In the genomic region with DNA sequence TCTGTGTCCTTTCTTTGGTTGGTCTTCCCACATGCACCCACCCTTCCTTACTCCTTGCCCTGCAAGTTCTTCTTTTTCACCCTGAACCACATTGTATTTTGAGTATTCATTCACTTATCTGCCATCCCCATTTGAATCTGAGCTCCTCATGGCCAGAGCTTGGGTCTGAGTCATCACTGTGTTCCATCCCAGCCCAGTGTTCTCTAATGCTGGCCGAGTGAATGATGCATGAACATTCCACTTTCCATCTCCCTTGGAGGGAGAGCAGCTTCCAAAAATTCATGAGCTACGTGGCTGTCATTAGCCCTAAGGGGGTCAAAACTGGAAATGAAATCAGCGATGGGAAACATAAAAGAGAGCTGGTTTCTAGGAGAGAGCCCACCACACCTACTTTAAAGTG, we compare ENCODE assay signal across 16 cellular contexts.
A peak's percentile ranks its signal among the peaks of the same experiment; 100 is the strongest.
DNase-seq lines count a peak whose midpoint lies in the region; ATAC-seq and TF ChIP-seq lines count a peak whose summit lies in the region.
"Had no signal": no experiment of that assay in that cellular context is flagged by ENCODE, and none has a peak within 500 bp of the region (broad histone marks: within the 10 kb centered on the region; RNA-seq: fewer than 3 reads in every experiment).

No MANE protein-coding gene starts in this region.

- H2AK5ac ChIP-seq in H9 (ENCODE audit: insufficient read length, low read length): no peak overlapping the region

- H2AFZ ChIP-seq in ACC112 (ENCODE audit: low read length, unreplicated experiment) (no peak overlapping the region), H9 (ENCODE audit: low read length) (no peak overlapping the region)

- peak overlapping the region; percentile 40 for H4K8ac ChIP-seq in H9 (replicated peaks; ENCODE audit: insufficient read length, low read depth, low read length)

- no peaks in the 10 kb centered on the region for H3K9me3 ChIP-seq in H9 (ENCODE audit: control insufficient read depth, low read depth, low read length)
- no peaks in the 10 kb centered on the region for H3K9me3 ChIP-seq in gastroesophageal sphincter
- H3K9me3 ChIP-seq: HAP-1, testis had no signal

- no peak overlapping the region for H2BK120ac ChIP-seq in H9 (ENCODE audit: low read depth, low read length, poor library complexity, severe bottlenecking)

- H3K56ac ChIP-seq in H9 (ENCODE audit: insufficient read length, low read depth, low read length): no peak overlapping the region

- H3K18ac ChIP-seq in H9 (ENCODE audit: insufficient read length, low read depth, low read length): no peak overlapping the region

- no peak overlapping the region for H3K14ac ChIP-seq in H9 (ENCODE audit: insufficient read depth, low read length)

- H3K9me3 Mint-ChIP-seq in H9: no peaks in the 10 kb centered on the region; a peak in 1 of 5 replicates
- no peaks in the 10 kb centered on the region for H3K9me3 Mint-ChIP-seq in natural killer cell
- H3K9me3 Mint-ChIP-seq in glutamatergic neuron (ENCODE audit: unreplicated experiment): peaks cover 1% of the 10 kb centered on the region
- H3K9me3 Mint-ChIP-seq: central memory CD8-positive, alpha-beta T cell had no signal

- H3K27me3 ChIP-seq in ACC112 (ENCODE audit: insufficient read depth, low read length): no peaks in the 10 kb centered on the region
- H3K27me3 ChIP-seq in H9 (ENCODE audit: insufficient read depth, low read length): no peaks in the 10 kb centered on the region
- H3K27me3 ChIP-seq in gastroesophageal sphincter: no peaks in the 10 kb centered on the region
- H3K27me3 ChIP-seq: testis had no signal

- H4K5ac ChIP-seq in H9 (ENCODE audit: insufficient read length, low read depth, low read length): no peak overlapping the region

- H4K20me1 ChIP-seq in H9 (ENCODE audit: control insufficient read depth, insufficient read depth, insufficient read length): no peaks in the 10 kb centered on the region

- H3T11ph ChIP-seq in H9 (ENCODE audit: low read length): no peak overlapping the region

- H3K79me2 ChIP-seq in ACC112 (ENCODE audit: control insufficient read depth, insufficient read depth, low read length, unreplicated experiment) (no peaks in the 10 kb centered on the region), H9 (ENCODE audit: insufficient read depth, low read length) (no peaks in the 10 kb centered on the region)

- no CpG with 5 or more reads among the region's 3 CpGs for WGBS in H9 (ENCODE audit: extremely low coverage, insufficient read length, low lambda C conversion rate)
- whole genome bisulfite sequencing in gastroesophageal sphincter (ENCODE audit: low coverage in 1 of 2), 2 donors: 79% methylated on average over 2 of the region's 3 CpGs; no CpG with 5 or more reads in 1 of the 2 donors

- TF ChIP-seq POLR2A in gastroesophageal sphincter (IDR thresholded peaks at IDR 0.05): no peak

- no peak overlapping the region for H3K4me2 ChIP-seq in H9 (ENCODE audit: insufficient read depth, insufficient read length, low read length)

- no peak for TF ChIP-seq EP300 in gastroesophageal sphincter (IDR thresholded peaks at IDR 0.05)

- H3K27ac ChIP-seq in ACC112 (ENCODE audit: low read depth, low read length) (peak overlapping the region; percentile 25; the same call in 1 of the 2 replicates), H9 (ENCODE audit: insufficient read length, low read depth, low read length) (no peak overlapping the region), gastroesophageal sphincter (no peak overlapping the region)
- H3K27ac ChIP-seq: testis had no signal

- H3K4ac ChIP-seq in H9 (ENCODE audit: low read depth, low read length): no peak overlapping the region

- H3K4me1 ChIP-seq in ACC112 (ENCODE audit: control insufficient read depth, insufficient read depth, low read length, unreplicated experiment) (peaks cover 9% of the 10 kb centered on the region), H9 (ENCODE audit: insufficient read depth, low read length) (no peaks in the 10 kb centered on the region), gastroesophageal sphincter (peaks cover 0 to 17% (median 0%) of the 10 kb centered on the region in 3 donors)
- H3K4me1 ChIP-seq: HAP-1, testis had no signal

- H3K4me3 ChIP-seq in ACC112 (ENCODE audit: low read depth, low read length): no peak overlapping the region
- H3K4me3 ChIP-seq in gastroesophageal sphincter: no peak overlapping the region
- H3K4me3 ChIP-seq: HAP-1, testis had no signal

- no peak overlapping the region for H3K23ac ChIP-seq in H9 (ENCODE audit: insufficient read length, low read depth, low read length)

- no peak overlapping the region for H4K91ac ChIP-seq in H9 (ENCODE audit: insufficient read length, low read depth, low read length)

- H2BK5ac ChIP-seq in H9 (ENCODE audit: insufficient read length, low read length): no peak overlapping the region

- H3K36me3 ChIP-seq in ACC112 (ENCODE audit: insufficient read depth, low read length): no peaks in the 10 kb centered on the region
- H3K36me3 ChIP-seq in gastroesophageal sphincter: no peaks in the 10 kb centered on the region
- H3K36me3 ChIP-seq: HAP-1 had no signal

- intact Hi-C loops in natural killer cell (cut with micrococcal nuclease): no loop called here

- no peak overlapping the region for H2BK12ac ChIP-seq in H9 (ENCODE audit: insufficient read length, low read depth, low read length)

- no peak overlapping the region for H2BK20ac ChIP-seq in H9 (ENCODE audit: low read depth, low read length, poor library complexity, severe bottlenecking)

- H3K4me3 Mint-ChIP-seq in H9: no peak overlapping the region
- no peak overlapping the region for H3K4me3 Mint-ChIP-seq in natural killer cell
- H3K4me3 Mint-ChIP-seq in glutamatergic neuron (ENCODE audit: unreplicated experiment): no peak overlapping the region
- H3K4me3 Mint-ChIP-seq: activated CD8-positive, alpha-beta T cell treated with anti-CD3 and anti-CD28 coated beads for 36 hours; central memory CD8-positive, alpha-beta T cell had no signal

- peaks cover 4% of the 10 kb centered on the region for H3K27me3 Mint-ChIP-seq in H9 (ENCODE audit: low read depth)
- peaks cover 27 to 51% of the 10 kb centered on the region in 2 donors for H3K27me3 Mint-ChIP-seq in natural killer cell (ENCODE audit: low read depth in 2 of 2)
- no peaks in the 10 kb centered on the region for H3K27me3 Mint-ChIP-seq in glutamatergic neuron (ENCODE audit: unreplicated experiment)

- H2BK15ac ChIP-seq in H9 (ENCODE audit: low read depth, low read length): no peak overlapping the region

- no peak overlapping the region for H3K9ac ChIP-seq in H9 (ENCODE audit: extremely low read depth, insufficient read length, low read length)

- H3K36me3 Mint-ChIP-seq in H9 (ENCODE audit: insufficient read depth in 1 of 3, low read depth in 3 of 3) (no peaks in the 10 kb centered on the region), natural killer cell (no peaks in the 10 kb centered on the region), glutamatergic neuron (ENCODE audit: unreplicated experiment) (peaks cover 6% of the 10 kb centered on the region)

- no peaks in the 10 kb centered on the region for H3K23me2 ChIP-seq in H9 (ENCODE audit: insufficient read length, low read depth, low read length, poor library complexity, severe bottlenecking)

- ATAC-seq in gastroesophageal sphincter (peak; percentile 79), natural killer cell (no peak), GM18520 (IDR thresholded peaks at IDR 0.05; ENCODE audit: unreplicated experiment) (no peak)
- ATAC-seq: activated CD8-positive, alpha-beta T cell treated with anti-CD3 and anti-CD28 coated beads for 36 hours had no signal

- DNase-seq in H9: no peak
- peak; percentile 43 for DNase-seq in amniotic epithelial cell (ENCODE audit: low read depth)
- DNase-seq in natural killer cell: no peak
- DNase-seq in inferior parietal cortex (ENCODE audit: extremely low spot score): no peak
- no peak for DNase-seq in glutamatergic neuron
- DNase-seq: activated CD8-positive, alpha-beta T cell treated with anti-CD3 and anti-CD28 coated beads for 36 hours; activated effector memory CD4-positive, alpha-beta T cell treated with Interleukin-2 at 50 U/mL for 16 hours; mammary epithelial cell; NCI-H2081 treated with DMSO at 0.1 percent for 48 hours; SHP77 treated with DMSO at 0.1 percent for 48 hours; testis had no signal

- H3K79me1 ChIP-seq in H9 (ENCODE audit: insufficient read depth, low read depth, low read length, poor library complexity, severe bottlenecking): no peaks in the 10 kb centered on the region

- H3K27ac Mint-ChIP-seq in H9 (no peak overlapping the region), natural killer cell (no peak overlapping the region), glutamatergic neuron (ENCODE audit: unreplicated experiment) (no peak overlapping the region)
- H3K27ac Mint-ChIP-seq: activated CD8-positive, alpha-beta T cell treated with anti-CD3 and anti-CD28 coated beads for 36 hours had no signal

- TF ChIP-seq CTCF in H9 (conservative IDR thresholded peaks at IDR 0.05) (no peak), gastroesophageal sphincter (IDR thresholded peaks at IDR 0.05) (no peak), natural killer cell (IDR thresholded peaks at IDR 0.05) (no peak), glutamatergic neuron (IDR thresholded peaks at IDR 0.05; ENCODE audit: partially characterized antibody, unreplicated experiment) (no peak)

- H3K4me1 Mint-ChIP-seq in H9 (peaks cover 3 to 5% of the 10 kb centered on the region in 2 experiments; a peak in 3 of 4 replicates), natural killer cell (no peaks in the 10 kb centered on the region), glutamatergic neuron (ENCODE audit: low read depth, unreplicated experiment) (no peaks in the 10 kb centered on the region)
- H3K4me1 Mint-ChIP-seq: central memory CD8-positive, alpha-beta T cell had no signal
